In genomic region chr3:112122870-112123269, GRCh38 we compare ENCODE assay signal across 2 cellular contexts.
TF ChIP-seq lines count a peak whose summit lies in the region.

No MANE protein-coding gene starts in this region.

TF ChIP-seq in GM12891, 5 proteins besides CTCF, POLR2A, EP300 and RAD21:
- TF ChIP-seq POLR2AphosphoS5 (IDR thresholded peaks at IDR 0.05; ENCODE audit: low read depth, low read length) (peak; percentile 48; the same call in 1 of the 2 replicates), TAF1 (IDR thresholded peaks at IDR 0.05; ENCODE audit: low read depth, low read length) (no peak)

TF ChIP-seq in GM12878, 131 proteins besides CTCF, POLR2A, EP300 and RAD21:
- TF ChIP-seq CUX1 (IDR thresholded peaks at IDR 0.05; ENCODE audit: insufficient replicate concordance, low read depth, low read length), result peak; percentile 76
- no peak for TF ChIP-seq ATF3 (IDR thresholded peaks at IDR 0.05; ENCODE audit: borderline replicate concordance, extremely low read depth, low read depth, low read length)
- TF ChIP-seq STAT3 (IDR thresholded peaks at IDR 0.05; ENCODE audit: low read depth, low read length), result no peak
- TF ChIP-seq ATF2 (IDR thresholded peaks at IDR 0.05; ENCODE audit: low read length), result peak; percentile 40
- TF ChIP-seq ZBTB4 (CRISPR knock-in tag; IDR thresholded peaks at IDR 0.05), result 0 out of 2 replicates have a peak, but pooled peaks have one; percentile 2
- peak; percentile 42 for TF ChIP-seq POLR2AphosphoS5 (IDR thresholded peaks at IDR 0.05; ENCODE audit: low read length)
- peak; percentile 78 for TF ChIP-seq ZNF687 (IDR thresholded peaks at IDR 0.05)
- no peak for TF ChIP-seq SMC3 (IDR thresholded peaks at IDR 0.05; ENCODE audit: borderline replicate concordance, low read length)
- TF ChIP-seq MEF2A (IDR thresholded peaks at IDR 0.05; ENCODE audit: insufficient read depth, low read depth, low read length), result no peak
- peak; percentile 78 for TF ChIP-seq MEF2B (IDR thresholded peaks at IDR 0.05; ENCODE audit: partially characterized antibody, poor library complexity, severe bottlenecking)
- no peak for TF ChIP-seq TCF12 (IDR thresholded peaks at IDR 0.05; ENCODE audit: low read depth, low read length)
- TF ChIP-seq SPI1 (IDR thresholded peaks at IDR 0.05; ENCODE audit: borderline replicate concordance, insufficient read depth, low read depth, low read length), result no peak
- peak; percentile 9; the same call in 1 of the 2 replicates for TF ChIP-seq RAD51 (IDR thresholded peaks at IDR 0.05)
- TF ChIP-seq POU2F2 (IDR thresholded peaks at IDR 0.05; ENCODE audit: borderline replicate concordance, low read depth, low read length), result no peak
- no peak for TF ChIP-seq ZNF207 (IDR thresholded peaks at IDR 0.05; ENCODE audit: borderline replicate concordance)
- TF ChIP-seq GABPA (IDR thresholded peaks at IDR 0.05; ENCODE audit: low read depth), result no peak
- TF ChIP-seq SREBF1 (IDR thresholded peaks at IDR 0.05; ENCODE audit: low read length), result no peak
- TF ChIP-seq NR2C1 (IDR thresholded peaks at IDR 0.05), result peak; percentile 20; the same call in 1 of the 2 replicates
- TF ChIP-seq SMAD5 (IDR thresholded peaks at IDR 0.05; ENCODE audit: low read depth), result 0 out of 2 replicates have a peak, but pooled peaks have one; percentile 38
- no peak for TF ChIP-seq FOXM1 (IDR thresholded peaks at IDR 0.05; ENCODE audit: low read depth, low read length)
- no peak for TF ChIP-seq BHLHE40 (IDR thresholded peaks at IDR 0.05; ENCODE audit: borderline replicate concordance in 1 of 2, low read depth in 2 of 2, low read length in 1 of 2)
- TF ChIP-seq SMAD1 (IDR thresholded peaks at IDR 0.05; ENCODE audit: low read depth, partially characterized antibody), result peak; percentile 45
- TF ChIP-seq IRF5 (IDR thresholded peaks at IDR 0.05; ENCODE audit: borderline replicate concordance), result no peak
- TF ChIP-seq BCL3 (IDR thresholded peaks at IDR 0.05; ENCODE audit: borderline replicate concordance, insufficient read depth, low read depth, low read length, poor library complexity, severe bottlenecking), result peak; percentile 47
- TF ChIP-seq NR2C2 (IDR thresholded peaks at IDR 0.05; ENCODE audit: borderline replicate concordance, control insufficient read depth, insufficient read length, low read depth), result no peak
- TF ChIP-seq EZH2 (IDR thresholded peaks at IDR 0.05; ENCODE audit: borderline replicate concordance, control insufficient read depth, low read depth, low read length), result no peak
- no peak for TF ChIP-seq IKZF1 (conservative IDR thresholded peaks at IDR 0.05)
- no peak for TF ChIP-seq HSF1 (IDR thresholded peaks at IDR 0.05; ENCODE audit: low read depth, low read length)
- TF ChIP-seq ETV6 (conservative IDR thresholded peaks at IDR 0.05 in 1 of 2, IDR thresholded peaks at IDR 0.05 in 1 of 2; ENCODE audit: borderline replicate concordance in 1 of 2, low read depth in 1 of 2), result no peak
- TF ChIP-seq CEBPB (IDR thresholded peaks at IDR 0.05; ENCODE audit: borderline replicate concordance in 1 of 2, low read depth in 2 of 2, low read length in 2 of 2), result no peak
- no peak for TF ChIP-seq JUNB (IDR thresholded peaks at IDR 0.05)
